ENCODE assay signal across 8 cellular contexts in the genomic region with DNA sequence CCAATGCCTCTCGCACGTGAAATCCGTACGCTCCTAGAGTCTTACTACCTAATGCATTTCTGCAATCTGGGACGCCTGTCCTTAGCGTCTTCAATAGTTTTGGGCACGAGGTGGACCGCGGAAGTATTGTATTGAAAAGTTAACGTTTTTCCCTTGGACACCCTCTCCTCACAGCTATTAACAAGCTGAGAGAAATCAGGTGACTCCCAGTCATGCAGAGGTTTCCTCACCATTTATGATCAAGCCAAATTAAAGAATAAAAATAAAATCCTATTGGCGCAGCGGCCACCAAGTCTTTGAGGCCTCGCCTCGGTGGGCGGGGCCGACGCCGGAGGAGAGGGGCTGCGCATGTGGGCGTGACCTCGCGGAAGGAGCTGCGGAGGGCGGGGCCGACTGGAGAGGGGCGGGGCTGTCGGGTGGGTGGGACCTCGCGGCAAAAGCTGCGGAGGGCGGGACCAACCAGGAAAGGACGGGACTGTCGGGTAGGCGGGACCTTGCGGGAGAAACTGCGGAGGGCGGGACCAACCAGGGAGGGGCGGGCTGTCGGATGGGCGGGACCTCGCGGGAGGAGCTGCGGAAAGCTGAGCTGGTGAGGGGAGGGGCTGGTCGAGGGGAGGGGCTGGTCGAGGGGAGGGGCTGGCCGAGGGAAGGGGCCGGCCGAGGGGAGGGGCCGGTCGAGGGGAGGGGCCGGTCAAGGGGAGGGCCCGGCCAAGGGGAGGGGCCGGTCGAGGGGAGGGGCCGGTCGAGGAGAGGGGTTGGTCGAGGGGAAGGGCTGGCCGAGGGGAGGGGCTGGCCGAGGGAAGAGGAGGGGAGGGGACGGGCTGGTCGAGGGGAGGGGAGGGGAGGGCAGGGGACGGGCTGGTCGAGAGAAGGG.
DNase-seq lines count a peak whose midpoint lies in the region; ATAC-seq lines count a peak whose summit lies in the region.

No MANE protein-coding gene starts in this region.

- peak overlapping the region; percentile 22 for H3K27ac ChIP-seq in effector memory CD4-positive, alpha-beta T cell (ENCODE audit: insufficient read depth, low read length, poor library complexity, severe bottlenecking)

- peak; percentile 61 for ATAC-seq in GM21360 (IDR thresholded peaks at IDR 0.05; ENCODE audit: unreplicated experiment)

- H3K4me3 ChIP-seq in effector memory CD4-positive, alpha-beta T cell (ENCODE audit: insufficient read depth, low read depth, low read length, poor library complexity, severe bottlenecking): peak overlapping the region; percentile 93

- peak; percentile 80 to 99 (median 96) for DNase-seq in C1 segment of cervical spinal cord (lab: John Stamatoyannopoulos, UW)
- DNase-seq in HUDEP-2 (lab: John Stamatoyannopoulos, UW; ENCODE audit: unreplicated experiment in 76 of 76): peak in 75 of 76 experiments; percentile 37 to 99 (median 96)
- peak; percentile 89 to 95 for DNase-seq in NOMO-1 (lab: John Stamatoyannopoulos, UW; ENCODE audit: unreplicated experiment in 2 of 2)
- peak; percentile 86 to 96 (median 87) for DNase-seq in activated CD8-positive, alpha-beta memory T cell treated with anti-CD3 and anti-CD28 coated beads for 48 hours (ENCODE audit: low read depth in 2 of 3, low spot score in 2 of 3)
- DNase-seq in effector memory CD4-positive, alpha-beta T cell: peak; percentile 96 to 98 (median 96)
- DNase-seq in medulla oblongata (ENCODE audit: extremely low spot score): peak; percentile 98
- DNase-seq in stimulated activated CD4-positive, alpha-beta T cell treated with anti-CD3 and anti-CD28 coated beads, TNF-alpha, amount 100 ng/mL, for 1 hour (ENCODE audit: low read depth in 3 of 3, low spot score in 1 of 3): peak; percentile 92 to 99 (median 97)

- H3K9me3 ChIP-seq in effector memory CD4-positive, alpha-beta T cell (ENCODE audit: control insufficient read depth, low read length): no peaks in the 10 kb centered on the region

- H3K4me1 ChIP-seq in effector memory CD4-positive, alpha-beta T cell (ENCODE audit: control insufficient read depth, insufficient read depth, low read length, poor library complexity, severe bottlenecking): peaks cover 11% of the 10 kb centered on the region

- peaks cover 5% of the 10 kb centered on the region for H3K36me3 ChIP-seq in effector memory CD4-positive, alpha-beta T cell (ENCODE audit: control insufficient read depth, insufficient read depth, low read length)

- H3K27me3 ChIP-seq in effector memory CD4-positive, alpha-beta T cell (replicated peaks; ENCODE audit: control insufficient read depth, insufficient read depth, low read length, poor library complexity, severe bottlenecking): no peaks in the 10 kb centered on the region

Comparison
In these comparisons a context has a peak if more than half of its experiments do, and no peak if none do; other contexts are left out.
1. Peak in every context shown above with its lines: DNase-seq, ATAC-seq, H3K4me3 ChIP-seq and H3K27ac ChIP-seq.